Comparison of ENCODE assay signal across 18 cellular contexts in the genomic region with DNA sequence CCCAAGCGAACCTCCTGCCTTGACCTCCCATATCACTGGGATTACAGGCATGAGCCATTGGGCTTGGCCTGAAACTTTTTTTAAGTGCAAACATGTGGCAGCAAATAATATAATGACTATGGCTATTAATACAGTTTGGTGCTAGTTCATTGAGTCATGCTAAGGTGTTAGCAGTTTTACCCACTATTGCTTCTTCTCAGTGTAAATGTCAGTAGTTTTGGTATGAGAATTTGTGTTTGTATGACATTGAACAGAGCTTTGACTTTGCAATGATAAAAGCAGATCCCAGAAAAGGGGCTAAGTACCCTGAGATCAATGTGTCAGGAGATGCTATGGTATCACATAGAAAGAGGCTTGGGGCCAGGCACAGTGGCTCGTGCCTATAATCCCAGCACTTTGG.
"Had no signal": no experiment of that assay in that cellular context is flagged by ENCODE, and none has a peak within 500 bp of the region (broad histone marks: within the 10 kb centered on the region; RNA-seq: fewer than 3 reads in every experiment).

No MANE protein-coding gene starts in this region.

- H3K27ac Mint-ChIP-seq: naive thymus-derived CD8-positive, alpha-beta T cell had no signal

- DNase-seq: effector memory CD4-positive, alpha-beta T cell; heart right ventricle; hypothalamus; kidney glomerular epithelial cell; mammary epithelial cell; mucosa of descending colon; naive thymus-derived CD8-positive, alpha-beta T cell; posterior cingulate gyrus; sigmoid colon; stimulated activated CD4-positive, alpha-beta T cell treated with anti-CD3 and anti-CD28 coated beads, Interleukin-2, amount 100 ng/mL, for 24 hours; stimulated activated CD4-positive, alpha-beta T cell treated with anti-CD3 and anti-CD28 coated beads, Interleukin-4, amount 100 ng/mL, for 4 hours; stimulated activated naive CD4-positive, alpha-beta T cell treated with Interleukin-2 at 50 U/mL for 16 hours; trophoblast cell had no signal

- H3K9me3 Mint-ChIP-seq: neural crest cell had no signal

- H3K4me3 Mint-ChIP-seq: naive thymus-derived CD8-positive, alpha-beta T cell; neural crest cell had no signal

- H3K36me3 ChIP-seq: sigmoid colon had no signal

- H3K9me3 ChIP-seq: mucosa of descending colon, right atrium auricular region, sigmoid colon had no signal

- H3K4me3 ChIP-seq: heart right ventricle, mucosa of descending colon, right atrium auricular region, sigmoid colon, skin epidermis had no signal

- ATAC-seq: esophagus mucosa; left lobe of liver; mucosa of descending colon; naive thymus-derived CD8-positive, alpha-beta T cell had no signal

- H3K27me3 ChIP-seq: heart right ventricle, right atrium auricular region, sigmoid colon had no signal

- H3K27me3 Mint-ChIP-seq: naive thymus-derived CD8-positive, alpha-beta T cell had no signal

- H3K4me1 ChIP-seq: heart right ventricle, right atrium auricular region had no signal

- H3K4me1 Mint-ChIP-seq: naive thymus-derived CD8-positive, alpha-beta T cell had no signal

- H3K27ac ChIP-seq: heart right ventricle, right atrium auricular region, skin epidermis had no signal
